ENCODE assay signal across 8 cellular contexts in the genomic region with DNA sequence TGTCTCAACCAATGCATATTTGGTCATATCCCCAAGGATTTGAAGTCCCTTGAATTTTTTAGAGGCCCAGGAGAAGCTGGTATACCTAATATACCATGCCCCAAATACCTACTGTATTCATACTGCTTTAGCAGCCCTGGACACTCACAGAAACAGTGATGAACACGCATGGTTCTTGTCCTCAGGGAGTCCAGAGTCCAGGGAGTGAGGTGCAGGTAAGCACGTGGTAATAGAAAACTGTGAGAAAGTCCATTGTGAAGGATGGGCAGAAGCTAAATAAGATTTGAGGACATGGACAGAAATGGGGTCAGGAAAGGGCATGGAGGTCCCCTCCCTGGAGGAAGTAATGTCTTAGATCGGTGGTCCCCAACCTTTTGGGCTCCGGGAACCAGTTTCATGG.
"Had no signal": no experiment of that assay in that cellular context is flagged by ENCODE, and none has a peak within 500 bp of the region (broad histone marks: within the 10 kb centered on the region; RNA-seq: fewer than 3 reads in every experiment).

No MANE protein-coding gene starts in this region.

- H3K4me3 Mint-ChIP-seq: HFFc6, IgD-negative memory B cell had no signal

- H3K4me3 ChIP-seq: GM23248, HAP-1 had no signal

- H3K27ac Mint-ChIP-seq: HFFc6, IgD-negative memory B cell had no signal

- H3K36me3 ChIP-seq: HAP-1 had no signal

- H3K27ac ChIP-seq: GM23248, HL-60 had no signal

- ATAC-seq: HCT116 had no signal

- H3K27me3 Mint-ChIP-seq: IgD-negative memory B cell had no signal

- H3K9me3 ChIP-seq: HAP-1 had no signal

- H3K4me1 Mint-ChIP-seq: IgD-negative memory B cell had no signal

- H3K36me3 Mint-ChIP-seq: IgD-negative memory B cell had no signal

- DNase-seq: GM23248, GOT3, H7, HFFc6 had no signal

- H3K4me1 ChIP-seq: HAP-1 had no signal
